Comparison of ENCODE assay signal across 32 cellular contexts in genomic region chr22:23793326-23793725, GRCh38. TPM values are rescaled to one million over a fixed set of nuclear protein-coding genes. Genes with fewer than 3 reads are reported as not detected.
DNase-seq lines count a peak whose midpoint lies in the region; ATAC-seq and TF ChIP-seq lines count a peak whose summit lies in the region.
"Had no signal": no experiment of that assay in that cellular context is flagged by ENCODE, and none has a peak within 500 bp of the region (broad histone marks: within the 10 kb centered on the region; RNA-seq: fewer than 3 reads in every experiment).

No MANE protein-coding gene starts in this region.

- DNase-seq in endothelial cell (ENCODE audit: low spot score) = no peak
- DNase-seq in trophoblast cell = peak in 1 of 2 donors; percentile 45
- DNase-seq in NCI-H1105 treated with DMSO at 0.1 percent for 48 hours (lab: John Stamatoyannopoulos, UW) = no peak
- DNase-seq: activated CD8-positive, alpha-beta memory T cell treated with anti-CD3 and anti-CD28 coated beads for 24 hours; activated effector memory CD4-positive, alpha-beta T cell treated with Interleukin-2 at 50 U/mL for 16 hours; activated naive CD8-positive, alpha-beta T cell treated with anti-CD3 and anti-CD28 coated beads for 36 hours; activated T-cell treated with anti-CD3 and anti-CD28 coated beads for 4 hours; effector CD8-positive, alpha-beta T cell; EL; erythroblast; GOT3; immature natural killer cell; NCI-H1417 treated with DMSO at 0.1 percent for 48 hours; NCI-H2029 treated with DMSO at 0.1 percent for 48 hours; NCI-H524 treated with DMSO at 0.1 percent for 48 hours; PC-9; stimulated activated CD4-positive, alpha-beta T cell treated with anti-CD3 and anti-CD28 coated beads, Interleukin-2, amount 100 ng/mL, for 48 hours; transverse colon had no signal

- no peak overlapping the region for H2AK5ac ChIP-seq in trophoblast cell (ENCODE audit: low read length)

- no peak overlapping the region for H2AFZ ChIP-seq in trophoblast cell (ENCODE audit: insufficient read depth, low read length, poor library complexity)
- H2AFZ ChIP-seq: PC-9 had no signal

- ATAC-seq in GM18873 (IDR thresholded peaks at IDR 0.05; ENCODE audit: low FRiP score, unreplicated experiment) (no peak), GM18870 (IDR thresholded peaks at IDR 0.05; ENCODE audit: unreplicated experiment) (no peak)

- no peak overlapping the region for H3K23ac ChIP-seq in trophoblast cell (ENCODE audit: low read length)

- no CpG with 5 or more reads among the region's 8 CpGs for WGBS in trophoblast cell (ENCODE audit: extremely low coverage, insufficient coverage, insufficient read length)

- no peak overlapping the region for H3K14ac ChIP-seq in trophoblast cell (ENCODE audit: low read length)

- H3K18ac ChIP-seq in trophoblast cell (ENCODE audit: low read length) = no peak overlapping the region

- H3K27me3 Mint-ChIP-seq in endothelial cell (ENCODE audit: unreplicated experiment) = no peaks in the 10 kb centered on the region
- H3K27me3 Mint-ChIP-seq: activated naive CD8-positive, alpha-beta T cell treated with anti-CD3 and anti-CD28 coated beads for 36 hours; memory B cell had no signal

- no peak overlapping the region for H2BK12ac ChIP-seq in trophoblast cell (ENCODE audit: low read length)

- no peaks in the 10 kb centered on the region for H3K4me1 Mint-ChIP-seq in endothelial cell (ENCODE audit: unreplicated experiment)

- no peaks in the 10 kb centered on the region for H3K79me1 ChIP-seq in trophoblast cell (ENCODE audit: low read length)

- H3K27me3 ChIP-seq in HUES6 (ENCODE audit: control insufficient read depth, insufficient read depth, low read length) (no peaks in the 10 kb centered on the region), trophoblast cell (ENCODE audit: insufficient read depth, low read length) (no peaks in the 10 kb centered on the region)
- H3K27me3 ChIP-seq: ascending aorta; BLaER1 treated with 17β-estradiol and CSF1 and Interleukin-3, amounts not matched to agents 10 nM and 100 nM; cardiac muscle cell; right lobe of liver; transverse colon had no signal

- no peak overlapping the region for H3K27ac Mint-ChIP-seq in endothelial cell (ENCODE audit: unreplicated experiment)
- H3K27ac Mint-ChIP-seq: immature natural killer cell, memory B cell had no signal

- no peaks in the 10 kb centered on the region for H3K9me3 Mint-ChIP-seq in endothelial cell (ENCODE audit: unreplicated experiment)
- H3K9me3 Mint-ChIP-seq: activated naive CD8-positive, alpha-beta T cell treated with anti-CD3 and anti-CD28 coated beads for 36 hours; immature natural killer cell; memory B cell had no signal

- TF ChIP-seq CTCF in GM12872 (IDR thresholded peaks at IDR 0.05; ENCODE audit: insufficient read depth, low read depth, low read length) (0 out of 3 replicates have a peak, but pooled peaks have one; percentile 19), endothelial cell (IDR thresholded peaks at IDR 0.05; ENCODE audit: unreplicated experiment) (no peak)

- no peak overlapping the region for H3K4me2 ChIP-seq in trophoblast cell (ENCODE audit: low read length)
- H3K4me2 ChIP-seq: PC-9 had no signal

- H4K8ac ChIP-seq in trophoblast cell (ENCODE audit: low read depth, low read length) = no peak overlapping the region

- H4K91ac ChIP-seq in trophoblast cell (ENCODE audit: low read depth, low read length) = no peak overlapping the region

- H4K12ac ChIP-seq in trophoblast cell (ENCODE audit: low read depth, low read length) = no peak overlapping the region

- H3K4me3 ChIP-seq in HUES6 (ENCODE audit: low read depth, low read length) (no peak overlapping the region), trophoblast cell (ENCODE audit: low read depth, low read length) (peak overlapping the region; percentile 20)
- H3K4me3 ChIP-seq: ascending aorta; BLaER1 treated with 17β-estradiol and CSF1 and Interleukin-3, amounts not matched to agents 10 nM and 100 nM; cardiac muscle cell; coronary artery; PC-9; prostate gland; right lobe of liver; transverse colon had no signal

- H3K79me2 ChIP-seq in trophoblast cell (ENCODE audit: control insufficient read depth, insufficient read depth, low read length, poor library complexity) = no peaks in the 10 kb centered on the region

- H2BK120ac ChIP-seq in trophoblast cell (ENCODE audit: insufficient read depth, low read length, poor library complexity) = no peak overlapping the region

- H3K9ac ChIP-seq in HUES6 (ENCODE audit: low read length) (peak overlapping the region; percentile 17), trophoblast cell (ENCODE audit: low read length) (peak overlapping the region; percentile 3)

- H3K9me3 ChIP-seq in HUES6 (ENCODE audit: control insufficient read depth, insufficient read depth, low read depth, low read length) = no peaks in the 10 kb centered on the region
- H3K9me3 ChIP-seq in trophoblast cell (ENCODE audit: insufficient read depth, low read depth, low read length) = no peaks in the 10 kb centered on the region
- H3K9me3 ChIP-seq: ascending aorta; BLaER1 treated with 17β-estradiol and CSF1 and Interleukin-3, amounts not matched to agents 10 nM and 100 nM; prostate gland; right lobe of liver; transverse colon had no signal

- H2BK5ac ChIP-seq in trophoblast cell (ENCODE audit: low read depth, low read length, poor library complexity) = no peak overlapping the region

- H3K36me3 Mint-ChIP-seq in endothelial cell (ENCODE audit: low read depth, unreplicated experiment) = peaks cover 22% of the 10 kb centered on the region

- H3K4me1 ChIP-seq in HUES6 (ENCODE audit: control insufficient read depth, insufficient read depth, low read length) (peaks cover 16% of the 10 kb centered on the region), trophoblast cell (ENCODE audit: control insufficient read depth in 1 of 2, insufficient read depth in 2 of 2, low read length in 2 of 2) (no peaks in the 10 kb centered on the region)

- peak overlapping the region; percentile 57 for H3K4me3 Mint-ChIP-seq in endothelial cell (ENCODE audit: unreplicated experiment)
- H3K4me3 Mint-ChIP-seq: activated naive CD8-positive, alpha-beta T cell treated with anti-CD3 and anti-CD28 coated beads for 36 hours; immature natural killer cell; memory B cell had no signal

- H3K27ac ChIP-seq in HUES6 (ENCODE audit: low read depth, low read length) = no peak overlapping the region
- no peak overlapping the region for H3K27ac ChIP-seq in trophoblast cell (ENCODE audit: low read depth, low read length)
- H3K27ac ChIP-seq: ascending aorta, cardiac muscle cell, coronary artery, PC-9, prostate gland, right lobe of liver, transverse colon had no signal

- no peak overlapping the region for H3K4ac ChIP-seq in trophoblast cell (ENCODE audit: low read depth, low read length)

- H3K36me3 ChIP-seq in HUES6 (ENCODE audit: control insufficient read depth, insufficient read depth, low read length) (peaks cover 70% of the 10 kb centered on the region), trophoblast cell (ENCODE audit: control insufficient read depth in 1 of 2, insufficient read depth in 2 of 2, low read length in 2 of 2) (peaks cover 50 to 54% of the 10 kb centered on the region in 2 experiments)
- H3K36me3 ChIP-seq: prostate gland had no signal

RNA-seq across cellular contexts. Expression of gene SMARCB1, which starts 6.6 kb away (rescaled TPM):
- 105 TPM for total RNA-seq in endothelial cell (ENCODE audit: unreplicated experiment)
- 69.1 and 71.9 TPM in 2 replicates for polyA plus RNA-seq in trophoblast cell (2013)

RNA-seq across cellular contexts. Expression of gene MMP11, which starts 20.7 kb away (rescaled TPM):
- 3.4 TPM for total RNA-seq in endothelial cell (ENCODE audit: unreplicated experiment)
- 3.2 and 3.6 TPM in 2 replicates for polyA plus RNA-seq in trophoblast cell (2013)

RNA-seq across cellular contexts. Expression of gene CHCHD10, which starts 25.6 kb away (rescaled TPM):
- 55.8 TPM for total RNA-seq in endothelial cell (ENCODE audit: unreplicated experiment)
- 50.2 and 52.6 TPM in 2 replicates for polyA plus RNA-seq in trophoblast cell (2013)

RNA-seq across cellular contexts. Expression of gene C22orf15, which starts 30.5 kb away (rescaled TPM):
- total RNA-seq in endothelial cell (ENCODE audit: unreplicated experiment) = 2.0 TPM
- 0.01 and 0.06 TPM in 2 replicates for polyA plus RNA-seq in trophoblast cell (2013)
- total RNA-seq: ascending aorta, cardiac muscle cell, PC-9, prostate gland, right lobe of liver, transverse colon had no signal

RNA-seq across cellular contexts. Expression of gene VPREB3, which starts 39.1 kb away (rescaled TPM):
- total RNA-seq in endothelial cell (ENCODE audit: unreplicated experiment) = not detected
- polyA plus RNA-seq in trophoblast cell (2013) = 0.19 and 0.37 TPM in 2 replicates
- total RNA-seq: ascending aorta; glomerular endothelial cell; prostate gland; T-helper 2 cell treated with Interferon-gamma antibody and Interleukin-4, amounts not matched to agents 100 ng/mL and 5 ng/mL, for 36 hours had no signal
- polyA plus RNA-seq: AG04450 had no signal
